ENCODE assay signal across 33 cellular contexts in genomic region chr9:132632426-132632825, GRCh38. TPM values are rescaled to one million over a fixed set of nuclear protein-coding genes. Genes with fewer than 3 reads are reported as not detected.
DNase-seq lines count a peak whose midpoint lies in the region; ATAC-seq, FAIRE-seq and TF ChIP-seq lines count a peak whose summit lies in the region.
"Had no signal": no experiment of that assay in that cellular context is flagged by ENCODE, and none has a peak within 500 bp of the region (broad histone marks: within the 10 kb centered on the region; RNA-seq: fewer than 3 reads in every experiment).

No MANE protein-coding gene starts in this region.

- TF ChIP-seq RAD21 in HepG2 (CRISPR knock-in tag; IDR thresholded peaks at IDR 0.05) = no peak

- H3K27me3 ChIP-seq in HepG2 (ENCODE audit: control insufficient read depth in 1 of 2, insufficient read depth in 2 of 2, low read length in 2 of 2) (no peaks in the 10 kb centered on the region), right lobe of liver (no peaks in the 10 kb centered on the region), RWPE2 (ENCODE audit: insufficient read depth, poor library complexity, severe bottlenecking) (no peaks in the 10 kb centered on the region), PC-9 (ENCODE audit: insufficient read depth, low read depth) (no peaks in the 10 kb centered on the region)

- TF ChIP-seq EP300 in HepG2 (IDR thresholded peaks at IDR 0.05; ENCODE audit: low read depth in 2 of 2, low read length in 2 of 2) = no peak
- TF ChIP-seq EP300 in HepG2 (CRISPR knock-in tag; IDR thresholded peaks at IDR 0.05; ENCODE audit: borderline replicate concordance) = no peak

- no peaks in the 10 kb centered on the region for H3K9me2 ChIP-seq in PC-9 (ENCODE audit: insufficient read depth)
- H3K9me2 ChIP-seq: SK-N-SH had no signal

- H3K27ac ChIP-seq in HepG2 (ENCODE audit: extremely low read length, insufficient read depth, low read length) = no peak overlapping the region
- H3K27ac ChIP-seq in right lobe of liver = no peak overlapping the region
- peak overlapping the region; percentile 80 for H3K27ac ChIP-seq in RWPE2 (ENCODE audit: poor library complexity, severe bottlenecking)
- no peak overlapping the region for H3K27ac ChIP-seq in PC-9
- H3K27ac ChIP-seq: GM23248 had no signal

- H3K4me2 ChIP-seq in HepG2 (ENCODE audit: low read depth, low read length) = no peak overlapping the region
- H3K4me2 ChIP-seq in PC-9 = no peak overlapping the region
- H3K4me2 ChIP-seq: SK-N-SH had no signal

- no peak for DNase-seq in HepG2 (ENCODE audit: low spot score)
- DNase-seq in right lobe of liver = no peak
- no peak for DNase-seq in RWPE2 (ENCODE audit: low spot score)
- no peak for DNase-seq in left colon
- DNase-seq in PC-9 = no peak
- DNase-seq: CD4-positive, CD25-positive, alpha-beta regulatory T cell; COR-L47; DMS53; GM23248; H7; KBM-7; MM.1S; NCI-H1048; NCI-H1417; NCI-H1694 treated with DMSO at 0.1 percent for 48 hours; NCI-H2081; NCI-H2227 treated with DMSO at 0.1 percent for 48 hours; NCI-H510A treated with DMSO at 0.1 percent for 48 hours; NCI-H748 treated with DMSO at 0.1 percent for 48 hours; NK-92 treated with Interleukin-12 subunit alpha and Interleukin-12 subunit beta, amount 100 ng/mL, for 24 hours; RPMI8226; SK-N-SH; SW 1271 had no signal

- H3K4me1 ChIP-seq in HepG2 (ENCODE audit: insufficient read depth, low read length) = peaks cover 9% of the 10 kb centered on the region; the same call in 1 of the 2 replicates
- H3K4me1 ChIP-seq in right lobe of liver = no peaks in the 10 kb centered on the region
- peaks cover 34% of the 10 kb centered on the region for H3K4me1 ChIP-seq in RWPE2 (ENCODE audit: insufficient read depth, poor library complexity, severe bottlenecking)
- no peaks in the 10 kb centered on the region for H3K4me1 ChIP-seq in PC-9 (replicated peaks; ENCODE audit: insufficient read depth)

- CTCF ChIA-PET in HepG2 (lab: Yijun Ruan, JAX; ENCODE audit: low intra/inter-chr PET ratio, low total read pairs) (no interaction called here), PC-9 (lab: Charles Lee) (no interaction called here)

- H3K4me3 ChIP-seq in HepG2 (replicated peaks in 1 of 3; ENCODE audit: insufficient read depth in 1 of 3, low read depth in 2 of 3, low read length in 3 of 3) = no peak overlapping the region
- H3K4me3 ChIP-seq in right lobe of liver = no peak overlapping the region
- no peak overlapping the region for H3K4me3 ChIP-seq in RWPE2 (ENCODE audit: severe bottlenecking)
- no peak overlapping the region for H3K4me3 ChIP-seq in PC-9
- H3K4me3 ChIP-seq: GM23248 had no signal

- POLR2A ChIA-PET in HepG2 (lab: Yijun Ruan, JAX) (no interaction called here), PC-9 (lab: Charles Lee; ENCODE audit: unreplicated experiment) (interaction anchor here (0.6 kb wide), 1 partner anchor 10 kb away, joined by 4 read pairs; no protein-coding TSS in a partner anchor)

- H2AFZ ChIP-seq in HepG2 (ENCODE audit: low read length) (no peak overlapping the region), PC-9 (no peak overlapping the region)
- H2AFZ ChIP-seq: GM23248 had no signal

- intact Hi-C loops in HepG2 (cut with micrococcal nuclease; ENCODE audit: unreplicated experiment) (no loop called here), right lobe of liver (cut with DNase I) (no loop called here), left colon (cut with DNase I, micrococcal nuclease) (no loop called here), PC-9 (cut with micrococcal nuclease; ENCODE audit: unreplicated experiment) (no loop called here)

- H3K79me2 ChIP-seq in HepG2 (ENCODE audit: insufficient read depth, low read length) = no peaks in the 10 kb centered on the region
- H3K79me2 ChIP-seq in PC-9 (ENCODE audit: low read depth) = no peaks in the 10 kb centered on the region

- no peaks in the 10 kb centered on the region for H3F3A ChIP-seq in PC-9 (ENCODE audit: insufficient read depth, low read depth)

- H3K9me3 ChIP-seq in HepG2 (ENCODE audit: low read length) (no peaks in the 10 kb centered on the region), right lobe of liver (no peaks in the 10 kb centered on the region), RWPE2 (ENCODE audit: severe bottlenecking) (no peaks in the 10 kb centered on the region), PC-9 (ENCODE audit: insufficient read depth, low read depth) (no peaks in the 10 kb centered on the region)
- H3K9me3 ChIP-seq: SK-N-SH had no signal

- no peak for FAIRE-seq in HepG2 (lab: Jason Lieb, UNC)
- FAIRE-seq: GM18507, HTR-8/SVneo had no signal

- H3K9ac ChIP-seq in HepG2 (ENCODE audit: insufficient read depth, low read depth, low read length) = no peak overlapping the region
- H3K9ac ChIP-seq: GM23248, SK-N-SH had no signal

- in situ Hi-C loops in HepG2 (cut with HindIII; ENCODE audit: extremely low pct_ligation_motif_present, low pct_unique_long_range_greater_than_20kb) = no loop called here

- BruUV-seq in HepG2 (replicated peaks; lab: Mats Ljungman, UMichigan) (no TSS peak), PC-9 (replicated peaks; lab: Mats Ljungman, UMichigan) (no TSS peak)

- H3K36me3 ChIP-seq in HepG2 (replicated peaks in 1 of 2; ENCODE audit: control insufficient read depth in 1 of 2, insufficient read depth in 2 of 2, low read length in 2 of 2) (peaks cover 11 to 50% of the 10 kb centered on the region in 2 experiments), right lobe of liver (peaks cover 0 to 26% (median 11%) of the 10 kb centered on the region in 4 donors), RWPE2 (ENCODE audit: low read depth) (peaks cover 38% of the 10 kb centered on the region), PC-9 (ENCODE audit: low read depth) (no peaks in the 10 kb centered on the region; the same call in 1 of the 2 replicates)

- ATAC-seq in HepG2 (no peak), right lobe of liver (no peak), RWPE2 (ENCODE audit: low read depth) (peak; percentile 11; the same call in 1 of the 3 replicates), left colon (peak; percentile 43), GM18909 (IDR thresholded peaks at IDR 0.05; ENCODE audit: poor library complexity, unreplicated experiment) (no peak), HG02763 (IDR thresholded peaks at IDR 0.05; ENCODE audit: unreplicated experiment) (no peak), esophagus mucosa (no peak)

- H4K20me1 ChIP-seq in HepG2 (ENCODE audit: insufficient read depth, low read length) = no peaks in the 10 kb centered on the region
- no peaks in the 10 kb centered on the region for H4K20me1 ChIP-seq in PC-9 (ENCODE audit: insufficient read depth)

- 83% methylated on average over 4 of the region's 4 CpGs for WGBS in HepG2 (ENCODE audit: low lambda C conversion rate)
- WGBS in right lobe of liver (ENCODE audit: insufficient coverage, low coverage, low lambda C conversion rate, missing lambda C conversion rate) = 90% methylated on average over 1 of the region's 4 CpGs

- TF ChIP-seq CTCF in HepG2 (CRISPR knock-in tag; IDR thresholded peaks at IDR 0.05) = no peak
- TF ChIP-seq CTCF in right lobe of liver (IDR thresholded peaks at IDR 0.05) = no peak
- TF ChIP-seq CTCF in RWPE2 (IDR thresholded peaks at IDR 0.05; ENCODE audit: poor library complexity, severe bottlenecking) = no peak
- no peak for TF ChIP-seq CTCF in PC-9 (conservative IDR thresholded peaks at IDR 0.05)

- no peak for TF ChIP-seq POLR2A in HepG2 (IDR thresholded peaks at IDR 0.05; ENCODE audit: insufficient read depth in 1 of 2, low read depth in 2 of 2, low read length in 2 of 2)
- TF ChIP-seq POLR2A in right lobe of liver (IDR thresholded peaks at IDR 0.05) = no peak

RNA-seq across cellular contexts. Expression of gene DDX31, which starts 37.4 kb away (rescaled TPM):
- total RNA-seq in HepG2 (2016; rRNA removed; fragmentation: Illumina TruSeq; extraction: Trizol) (15.2 and 16.3 TPM in 2 replicates), right lobe of liver (1 to 10 TPM; 7.1 to 8.7 (median 8.0) TPM), left colon (10 to 100 TPM in 1 of 2 donors, 1 to 10 TPM in 1; 7.3 to 11.9 TPM), PC-9 (2021) (19.2 and 21.5 TPM in 2 replicates), esophagus mucosa (6.4 TPM)
- 5.8 and 5.9 TPM in 2 replicates for total RNA-seq in HepG2 (2016; cell fraction: cytosol; rRNA removed; fragmentation: Illumina TruSeq; extraction: Trizol; ENCODE audit: low read depth)
- 14.1 and 16.0 TPM in 2 replicates for total RNA-seq in HepG2 (2016; cell fraction: insoluble cytoplasmic fraction; rRNA removed; fragmentation: Illumina TruSeq; extraction: Trizol)
- 7.3 and 8.3 TPM in 2 replicates for total RNA-seq in HepG2 (2016; cell fraction: membrane; rRNA removed; fragmentation: Illumina TruSeq; extraction: Trizol)
- 23.3 and 27.4 TPM in 2 replicates for total RNA-seq in HepG2 (2016; cell fraction: nucleus; rRNA removed; fragmentation: Illumina TruSeq; extraction: Trizol)
- polyA plus RNA-seq in HepG2 (2011; rRNA removed) = 11.4 and 12.3 TPM in 2 replicates
- polyA plus RNA-seq in HepG2 (2011; cell fraction: cytosol; rRNA removed) = 6.9 and 8.1 TPM in 2 replicates
- polyA plus RNA-seq in HepG2 (2011; cell fraction: nucleus; rRNA removed) = 25.8 and 26.5 TPM in 2 replicates
- 8.7 and 10.1 TPM in 2 replicates for polyA plus RNA-seq in HepG2 (2012)
- polyA plus RNA-seq in HepG2 (2016; cell fraction: cytosol; fragmentation: Illumina TruSeq; extraction: Trizol; ENCODE audit: low read depth) = 2.2 and 2.6 TPM in 2 replicates
- polyA plus RNA-seq in HepG2 (2016; cell fraction: insoluble cytoplasmic fraction; fragmentation: Illumina TruSeq; extraction: Trizol; ENCODE audit: low read depth) = 12.7 and 14.8 TPM in 2 replicates
- 3.4 and 4.1 TPM in 2 replicates for polyA plus RNA-seq in HepG2 (2016; cell fraction: membrane; fragmentation: Illumina TruSeq; extraction: Trizol; ENCODE audit: low read depth)
- polyA plus RNA-seq in HepG2 (2016; cell fraction: nucleus; fragmentation: Illumina TruSeq; extraction: Trizol; ENCODE audit: insufficient read depth, low read depth) = 22.7 and 26.5 TPM in 2 replicates
- polyA minus RNA-seq in HepG2 (2011; rRNA and poly(A)+ RNA removed; ENCODE audit: low replicate concordance) = 11.4 and 54.6 TPM in 2 replicates
- 6.5 and 7.2 TPM in 2 replicates for polyA minus RNA-seq in HepG2 (2011; cell fraction: cytosol; rRNA and poly(A)+ RNA removed)
- 29.9 and 34.7 TPM in 2 replicates for polyA minus RNA-seq in HepG2 (2011; cell fraction: nucleus; rRNA and poly(A)+ RNA removed)

RNA-seq across cellular contexts. Expression of gene GTF3C4, which starts 37.8 kb away (rescaled TPM):
- total RNA-seq in HepG2 (2016; rRNA removed; fragmentation: Illumina TruSeq; extraction: Trizol) = 12.9 and 21.0 TPM in 2 replicates
- total RNA-seq in HepG2 (2016; cell fraction: cytosol; rRNA removed; fragmentation: Illumina TruSeq; extraction: Trizol; ENCODE audit: low read depth) = 1.3 and 1.4 TPM in 2 replicates
- total RNA-seq in HepG2 (2016; cell fraction: insoluble cytoplasmic fraction; rRNA removed; fragmentation: Illumina TruSeq; extraction: Trizol) = 12.8 and 19.0 TPM in 2 replicates
- total RNA-seq in HepG2 (2016; cell fraction: membrane; rRNA removed; fragmentation: Illumina TruSeq; extraction: Trizol) = 6.2 and 6.4 TPM in 2 replicates
- total RNA-seq in HepG2 (2016; cell fraction: nucleus; rRNA removed; fragmentation: Illumina TruSeq; extraction: Trizol) = 9.5 and 10.7 TPM in 2 replicates
- polyA plus RNA-seq in HepG2 (2011; rRNA removed) = 2.6 TPM in 2 replicates
- polyA plus RNA-seq in HepG2 (2011; cell fraction: cytosol; rRNA removed) = 1.8 and 2.5 TPM in 2 replicates
- 1.4 and 1.6 TPM in 2 replicates for polyA plus RNA-seq in HepG2 (2011; cell fraction: nucleus; rRNA removed)
- polyA plus RNA-seq in HepG2 (2012) = 6.4 and 7.5 TPM in 2 replicates
- polyA plus RNA-seq in HepG2 (2016; cell fraction: cytosol; fragmentation: Illumina TruSeq; extraction: Trizol; ENCODE audit: low read depth) = 0.60 and 0.62 TPM in 2 replicates
- 14.2 and 14.8 TPM in 2 replicates for polyA plus RNA-seq in HepG2 (2016; cell fraction: insoluble cytoplasmic fraction; fragmentation: Illumina TruSeq; extraction: Trizol; ENCODE audit: low read depth)
- 2.3 and 2.4 TPM in 2 replicates for polyA plus RNA-seq in HepG2 (2016; cell fraction: membrane; fragmentation: Illumina TruSeq; extraction: Trizol; ENCODE audit: low read depth)
- polyA plus RNA-seq in HepG2 (2016; cell fraction: nucleus; fragmentation: Illumina TruSeq; extraction: Trizol; ENCODE audit: insufficient read depth, low read depth) = 8.8 and 9.0 TPM in 2 replicates
- 6.8 and 18.0 TPM in 2 replicates for polyA minus RNA-seq in HepG2 (2011; rRNA and poly(A)+ RNA removed; ENCODE audit: low replicate concordance)
- polyA minus RNA-seq in HepG2 (2011; cell fraction: cytosol; rRNA and poly(A)+ RNA removed) = 4.9 and 6.3 TPM in 2 replicates
- polyA minus RNA-seq in HepG2 (2011; cell fraction: nucleus; rRNA and poly(A)+ RNA removed) = 4.2 and 5.2 TPM in 2 replicates
- total RNA-seq in right lobe of liver = 1 to 10 TPM; 4.6 to 6.1 (median 5.5) TPM
- total RNA-seq in left colon = 10 to 100 TPM; 10.6 to 10.8 TPM
- 24.7 and 26.9 TPM in 2 replicates for total RNA-seq in PC-9 (2021)
- 12.8 TPM for total RNA-seq in esophagus mucosa

RNA-seq across cellular contexts. Expression of gene BARHL1, which starts 50.0 kb away (rescaled TPM):
- total RNA-seq in HepG2 (2016; rRNA removed; fragmentation: Illumina TruSeq; extraction: Trizol) (not detected in 2 replicates), right lobe of liver (not detected), left colon (not detected), PC-9 (2021) (not detected in 2 replicates), esophagus mucosa (not detected)
- not detected in 2 replicates for total RNA-seq in HepG2 (2016; cell fraction: cytosol; rRNA removed; fragmentation: Illumina TruSeq; extraction: Trizol; ENCODE audit: low read depth)
- not detected in 2 replicates for total RNA-seq in HepG2 (2016; cell fraction: insoluble cytoplasmic fraction; rRNA removed; fragmentation: Illumina TruSeq; extraction: Trizol)
- total RNA-seq in HepG2 (2016; cell fraction: membrane; rRNA removed; fragmentation: Illumina TruSeq; extraction: Trizol) = not detected in 2 replicates
- not detected in 2 replicates for total RNA-seq in HepG2 (2016; cell fraction: nucleus; rRNA removed; fragmentation: Illumina TruSeq; extraction: Trizol)
- polyA plus RNA-seq in HepG2 (2011; rRNA removed) = not detected in 2 replicates
- polyA plus RNA-seq in HepG2 (2011; cell fraction: cytosol; rRNA removed) = not detected in 2 replicates
- not detected in 2 replicates for polyA plus RNA-seq in HepG2 (2011; cell fraction: nucleus; rRNA removed)
- polyA plus RNA-seq in HepG2 (2012) = not detected in 2 replicates
- polyA plus RNA-seq in HepG2 (2016; cell fraction: cytosol; fragmentation: Illumina TruSeq; extraction: Trizol; ENCODE audit: low read depth) = not detected in 2 replicates
- not detected in 2 replicates for polyA plus RNA-seq in HepG2 (2016; cell fraction: insoluble cytoplasmic fraction; fragmentation: Illumina TruSeq; extraction: Trizol; ENCODE audit: low read depth)
- polyA plus RNA-seq in HepG2 (2016; cell fraction: membrane; fragmentation: Illumina TruSeq; extraction: Trizol; ENCODE audit: low read depth) = not detected in 2 replicates
- not detected in 2 replicates for polyA plus RNA-seq in HepG2 (2016; cell fraction: nucleus; fragmentation: Illumina TruSeq; extraction: Trizol; ENCODE audit: insufficient read depth, low read depth)
- not detected in 2 replicates for polyA minus RNA-seq in HepG2 (2011; rRNA and poly(A)+ RNA removed; ENCODE audit: low replicate concordance)
- polyA minus RNA-seq in HepG2 (2011; cell fraction: cytosol; rRNA and poly(A)+ RNA removed) = not detected in 2 replicates
- not detected in 2 replicates for polyA minus RNA-seq in HepG2 (2011; cell fraction: nucleus; rRNA and poly(A)+ RNA removed)
- total RNA-seq: A172; CD4-positive, CD25-positive, alpha-beta regulatory T cell; Daoy; G401; GM23248; H7; LHCN-M2 had no signal
- polyA plus RNA-seq: BJ; CD4-positive, CD25-positive, alpha-beta regulatory T cell; GM23248; SK-N-SH had no signal

Comparison
In these comparisons a context has a peak if more than half of its experiments do, and no peak if none do; other contexts are left out.
1. ATAC-seq: peak in RWPE2 (single experiment) and left colon (single experiment); none in HepG2 (single experiment), right lobe of liver (0 of 4), GM18909 (single experiment), HG02763 (single experiment) and esophagus mucosa (single experiment).